In the genomic region with DNA sequence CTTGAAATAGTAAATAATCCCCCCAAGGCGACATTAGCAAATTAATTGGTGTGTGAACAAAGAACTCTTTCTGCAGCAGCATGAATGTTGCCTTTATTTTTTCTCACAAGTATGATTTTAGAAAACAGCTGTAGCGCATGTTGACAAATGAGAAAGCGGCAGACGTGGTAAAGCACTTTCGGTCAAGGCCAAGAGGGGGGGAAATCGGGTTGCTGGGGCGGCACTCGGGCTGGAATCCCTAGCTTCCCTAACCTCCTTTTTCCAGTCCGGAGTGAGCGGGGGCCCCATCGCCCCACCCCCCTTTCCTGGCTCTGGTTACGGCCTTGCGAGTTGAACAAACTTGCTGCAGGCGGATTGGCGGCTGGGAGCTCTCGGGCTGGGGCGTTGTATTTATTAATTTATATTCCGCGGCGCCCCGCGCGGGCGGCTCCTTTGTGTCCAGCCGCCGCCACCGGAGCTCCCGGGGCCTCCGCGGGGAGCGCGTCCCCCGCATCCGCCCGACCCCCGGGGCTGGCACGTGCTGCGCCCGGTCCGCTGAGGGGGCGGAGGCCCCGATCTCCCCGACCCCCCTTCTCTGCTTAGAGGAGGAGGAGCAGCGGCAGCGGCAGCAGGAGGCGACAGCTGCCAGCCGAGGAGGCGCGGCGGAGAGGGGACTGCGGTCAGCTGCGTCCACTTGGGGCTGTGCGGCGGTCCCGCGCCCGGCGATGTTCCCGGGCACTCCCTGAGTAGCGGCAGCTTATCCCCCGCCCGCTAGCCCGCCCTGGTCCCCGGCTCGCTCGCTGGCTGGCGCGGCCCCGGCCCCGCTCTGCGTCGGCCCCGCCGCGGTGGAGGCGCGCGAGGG, we compare ENCODE assay signal across 1 cellular context.
A peak's percentile ranks its signal among the peaks of the same experiment; 100 is the strongest.
TF ChIP-seq lines count a peak whose summit lies in the region.

A gene with protein sequence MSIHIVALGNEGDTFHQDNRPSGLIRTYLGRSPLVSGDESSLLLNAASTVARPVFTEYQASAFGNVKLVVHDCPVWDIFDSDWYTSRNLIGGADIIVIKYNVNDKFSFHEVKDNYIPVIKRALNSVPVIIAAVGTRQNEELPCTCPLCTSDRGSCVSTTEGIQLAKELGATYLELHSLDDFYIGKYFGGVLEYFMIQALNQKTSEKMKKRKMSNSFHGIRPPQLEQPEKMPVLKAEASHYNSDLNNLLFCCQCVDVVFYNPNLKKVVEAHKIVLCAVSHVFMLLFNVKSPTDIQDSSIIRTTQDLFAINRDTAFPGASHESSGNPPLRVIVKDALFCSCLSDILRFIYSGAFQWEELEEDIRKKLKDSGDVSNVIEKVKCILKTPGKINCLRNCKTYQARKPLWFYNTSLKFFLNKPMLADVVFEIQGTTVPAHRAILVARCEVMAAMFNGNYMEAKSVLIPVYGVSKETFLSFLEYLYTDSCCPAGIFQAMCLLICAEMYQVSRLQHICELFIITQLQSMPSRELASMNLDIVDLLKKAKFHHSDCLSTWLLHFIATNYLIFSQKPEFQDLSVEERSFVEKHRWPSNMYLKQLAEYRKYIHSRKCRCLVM (plus strand): TSS at position 607 of the 841 bp plus-strand sequence. CDS start 347 bp downstream, outside the sequence.

TF ChIP-seq in HepG2, 621 proteins besides CTCF, POLR2A, EP300 and RAD21 (continued from another document and continues in another):
- TF ChIP-seq, protein P1, sequence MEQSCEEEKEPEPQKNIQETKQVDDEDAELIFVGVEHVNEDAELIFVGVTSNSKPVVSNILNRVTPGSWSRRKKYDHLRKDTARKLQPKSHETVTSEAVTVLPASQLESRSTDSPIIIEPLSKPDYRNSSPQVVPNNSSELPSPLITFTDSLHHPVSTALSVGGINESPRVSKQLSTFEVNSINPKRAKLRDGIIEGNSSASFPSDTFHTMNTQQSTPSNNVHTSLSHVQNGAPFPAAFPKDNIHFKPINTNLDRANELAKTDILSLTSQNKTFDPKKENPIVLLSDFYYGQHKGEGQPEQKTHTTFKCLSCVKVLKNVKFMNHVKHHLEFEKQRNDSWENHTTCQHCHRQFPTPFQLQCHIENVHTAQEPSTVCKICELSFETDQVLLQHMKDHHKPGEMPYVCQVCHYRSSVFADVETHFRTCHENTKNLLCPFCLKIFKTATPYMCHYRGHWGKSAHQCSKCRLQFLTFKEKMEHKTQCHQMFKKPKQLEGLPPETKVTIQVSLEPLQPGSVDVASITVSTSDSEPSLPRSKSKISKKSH (CRISPR knock-in tag; IDR thresholded peaks at IDR 0.05; ENCODE audit: borderline replicate concordance) = no peak
- TF ChIP-seq ZNF160 (CRISPR knock-in tag; IDR thresholded peaks at IDR 0.05) = no peak
- TF ChIP-seq ZNF143 (CRISPR knock-in tag; IDR thresholded peaks at IDR 0.05) = no peak
- 0 out of 2 replicates have a peak, but pooled peaks have one; percentile 52 for TF ChIP-seq EED (CRISPR knock-in tag; IDR thresholded peaks at IDR 0.05)
- TF ChIP-seq, protein P2, sequence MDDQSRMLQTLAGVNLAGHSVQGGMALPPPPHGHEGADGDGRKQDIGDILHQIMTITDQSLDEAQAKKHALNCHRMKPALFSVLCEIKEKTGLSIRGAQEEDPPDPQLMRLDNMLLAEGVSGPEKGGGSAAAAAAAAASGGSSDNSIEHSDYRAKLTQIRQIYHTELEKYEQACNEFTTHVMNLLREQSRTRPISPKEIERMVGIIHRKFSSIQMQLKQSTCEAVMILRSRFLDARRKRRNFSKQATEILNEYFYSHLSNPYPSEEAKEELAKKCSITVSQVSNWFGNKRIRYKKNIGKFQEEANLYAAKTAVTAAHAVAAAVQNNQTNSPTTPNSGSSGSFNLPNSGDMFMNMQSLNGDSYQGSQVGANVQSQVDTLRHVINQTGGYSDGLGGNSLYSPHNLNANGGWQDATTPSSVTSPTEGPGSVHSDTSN (CRISPR knock-in tag; IDR thresholded peaks at IDR 0.05; ENCODE audit: borderline replicate concordance) = no peak
- no peak for TF ChIP-seq TEAD3 (CRISPR knock-in tag; optimal IDR thresholded peaks at IDR 0.05; ENCODE audit: borderline replicate concordance)
- TF ChIP-seq, protein P3, sequence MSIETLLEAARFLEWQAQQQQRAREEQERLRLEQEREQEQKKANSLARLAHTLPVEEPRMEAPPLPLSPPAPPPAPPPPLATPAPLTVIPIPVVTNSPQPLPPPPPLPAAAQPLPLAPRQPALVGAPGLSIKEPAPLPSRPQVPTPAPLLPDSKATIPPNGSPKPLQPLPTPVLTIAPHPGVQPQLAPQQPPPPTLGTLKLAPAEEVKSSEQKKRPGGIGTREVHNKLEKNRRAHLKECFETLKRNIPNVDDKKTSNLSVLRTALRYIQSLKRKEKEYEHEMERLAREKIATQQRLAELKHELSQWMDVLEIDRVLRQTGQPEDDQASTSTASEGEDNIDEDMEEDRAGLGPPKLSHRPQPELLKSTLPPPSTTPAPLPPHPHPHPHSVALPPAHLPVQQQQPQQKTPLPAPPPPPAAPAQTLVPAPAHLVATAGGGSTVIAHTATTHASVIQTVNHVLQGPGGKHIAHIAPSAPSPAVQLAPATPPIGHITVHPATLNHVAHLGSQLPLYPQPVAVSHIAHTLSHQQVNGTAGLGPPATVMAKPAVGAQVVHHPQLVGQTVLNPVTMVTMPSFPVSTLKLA (IDR thresholded peaks at IDR 0.05) = no peak
- TF ChIP-seq CHCHD3 (CRISPR knock-in tag; IDR thresholded peaks at IDR 0.05) = 0 out of 2 replicates have a peak, but pooled peaks have one; percentile 5
- TF ChIP-seq HIVEP1 (CRISPR knock-in tag; IDR thresholded peaks at IDR 0.05) = no peak
- TF ChIP-seq CENPX (CRISPR knock-in tag; IDR thresholded peaks at IDR 0.05) = no peak
- TF ChIP-seq SIN3B (IDR thresholded peaks at IDR 0.05; ENCODE audit: low read length) = no peak
- TF ChIP-seq NCOA1 (CRISPR knock-in tag; IDR thresholded peaks at IDR 0.05) = 0 out of 2 replicates have a peak, but pooled peaks have one; percentile 32
- TF ChIP-seq GZF1 (CRISPR knock-in tag; IDR thresholded peaks at IDR 0.05) = no peak
- no peak for TF ChIP-seq ZNF792 (CRISPR knock-in tag; IDR thresholded peaks at IDR 0.05)
- TF ChIP-seq PCBP1 (IDR thresholded peaks at IDR 0.05; ENCODE audit: borderline replicate concordance, low read depth, low read length) = no peak
- TF ChIP-seq ZFAT (CRISPR knock-in tag; conservative IDR thresholded peaks at IDR 0.05) = no peak
- TF ChIP-seq GLI4 (CRISPR knock-in tag; IDR thresholded peaks at IDR 0.05; ENCODE audit: borderline replicate concordance) = no peak
- TF ChIP-seq ZNF780A (CRISPR knock-in tag; IDR thresholded peaks at IDR 0.05) = no peak
- TF ChIP-seq ZNF660 (CRISPR knock-in tag; IDR thresholded peaks at IDR 0.05; ENCODE audit: borderline replicate concordance, low read depth) = no peak
- TF ChIP-seq ZNF326 (CRISPR knock-in tag; IDR thresholded peaks at IDR 0.05; ENCODE audit: borderline replicate concordance) = no peak
- TF ChIP-seq CBX5 (CRISPR knock-in tag; IDR thresholded peaks at IDR 0.05; ENCODE audit: borderline replicate concordance) = no peak
- TF ChIP-seq ZBTB1 (CRISPR knock-in tag; IDR thresholded peaks at IDR 0.05; ENCODE audit: borderline replicate concordance) = no peak
- no peak for TF ChIP-seq ZBTB20 (CRISPR knock-in tag; IDR thresholded peaks at IDR 0.05; ENCODE audit: borderline replicate concordance, low read depth)
- TF ChIP-seq NFKB2 (CRISPR knock-in tag; IDR thresholded peaks at IDR 0.05; ENCODE audit: borderline replicate concordance) = peak; percentile 31; the same call in 1 of the 2 replicates
- TF ChIP-seq, protein P4, sequence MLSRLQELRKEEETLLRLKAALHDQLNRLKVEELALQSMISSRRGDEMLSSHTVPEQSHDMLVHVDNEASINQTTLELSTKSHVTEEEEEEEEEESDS (CRISPR knock-in tag; IDR thresholded peaks at IDR 0.05; ENCODE audit: borderline replicate concordance) = no peak
- TF ChIP-seq, protein P5, sequence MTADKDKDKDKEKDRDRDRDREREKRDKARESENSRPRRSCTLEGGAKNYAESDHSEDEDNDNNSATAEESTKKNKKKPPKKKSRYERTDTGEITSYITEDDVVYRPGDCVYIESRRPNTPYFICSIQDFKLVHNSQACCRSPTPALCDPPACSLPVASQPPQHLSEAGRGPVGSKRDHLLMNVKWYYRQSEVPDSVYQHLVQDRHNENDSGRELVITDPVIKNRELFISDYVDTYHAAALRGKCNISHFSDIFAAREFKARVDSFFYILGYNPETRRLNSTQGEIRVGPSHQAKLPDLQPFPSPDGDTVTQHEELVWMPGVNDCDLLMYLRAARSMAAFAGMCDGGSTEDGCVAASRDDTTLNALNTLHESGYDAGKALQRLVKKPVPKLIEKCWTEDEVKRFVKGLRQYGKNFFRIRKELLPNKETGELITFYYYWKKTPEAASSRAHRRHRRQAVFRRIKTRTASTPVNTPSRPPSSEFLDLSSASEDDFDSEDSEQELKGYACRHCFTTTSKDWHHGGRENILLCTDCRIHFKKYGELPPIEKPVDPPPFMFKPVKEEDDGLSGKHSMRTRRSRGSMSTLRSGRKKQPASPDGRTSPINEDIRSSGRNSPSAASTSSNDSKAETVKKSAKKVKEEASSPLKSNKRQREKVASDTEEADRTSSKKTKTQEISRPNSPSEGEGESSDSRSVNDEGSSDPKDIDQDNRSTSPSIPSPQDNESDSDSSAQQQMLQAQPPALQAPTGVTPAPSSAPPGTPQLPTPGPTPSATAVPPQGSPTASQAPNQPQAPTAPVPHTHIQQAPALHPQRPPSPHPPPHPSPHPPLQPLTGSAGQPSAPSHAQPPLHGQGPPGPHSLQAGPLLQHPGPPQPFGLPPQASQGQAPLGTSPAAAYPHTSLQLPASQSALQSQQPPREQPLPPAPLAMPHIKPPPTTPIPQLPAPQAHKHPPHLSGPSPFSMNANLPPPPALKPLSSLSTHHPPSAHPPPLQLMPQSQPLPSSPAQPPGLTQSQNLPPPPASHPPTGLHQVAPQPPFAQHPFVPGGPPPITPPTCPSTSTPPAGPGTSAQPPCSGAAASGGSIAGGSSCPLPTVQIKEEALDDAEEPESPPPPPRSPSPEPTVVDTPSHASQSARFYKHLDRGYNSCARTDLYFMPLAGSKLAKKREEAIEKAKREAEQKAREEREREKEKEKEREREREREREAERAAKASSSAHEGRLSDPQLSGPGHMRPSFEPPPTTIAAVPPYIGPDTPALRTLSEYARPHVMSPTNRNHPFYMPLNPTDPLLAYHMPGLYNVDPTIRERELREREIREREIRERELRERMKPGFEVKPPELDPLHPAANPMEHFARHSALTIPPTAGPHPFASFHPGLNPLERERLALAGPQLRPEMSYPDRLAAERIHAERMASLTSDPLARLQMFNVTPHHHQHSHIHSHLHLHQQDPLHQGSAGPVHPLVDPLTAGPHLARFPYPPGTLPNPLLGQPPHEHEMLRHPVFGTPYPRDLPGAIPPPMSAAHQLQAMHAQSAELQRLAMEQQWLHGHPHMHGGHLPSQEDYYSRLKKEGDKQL (CRISPR knock-in tag; IDR thresholded peaks at IDR 0.05; ENCODE audit: low read depth) = peak; percentile 29; the same call in 1 of the 2 replicates
- TF ChIP-seq ZSCAN21 (CRISPR knock-in tag; IDR thresholded peaks at IDR 0.05; ENCODE audit: borderline replicate concordance) = no peak; the same call in 1 of the 2 replicates
- TF ChIP-seq, protein P6, sequence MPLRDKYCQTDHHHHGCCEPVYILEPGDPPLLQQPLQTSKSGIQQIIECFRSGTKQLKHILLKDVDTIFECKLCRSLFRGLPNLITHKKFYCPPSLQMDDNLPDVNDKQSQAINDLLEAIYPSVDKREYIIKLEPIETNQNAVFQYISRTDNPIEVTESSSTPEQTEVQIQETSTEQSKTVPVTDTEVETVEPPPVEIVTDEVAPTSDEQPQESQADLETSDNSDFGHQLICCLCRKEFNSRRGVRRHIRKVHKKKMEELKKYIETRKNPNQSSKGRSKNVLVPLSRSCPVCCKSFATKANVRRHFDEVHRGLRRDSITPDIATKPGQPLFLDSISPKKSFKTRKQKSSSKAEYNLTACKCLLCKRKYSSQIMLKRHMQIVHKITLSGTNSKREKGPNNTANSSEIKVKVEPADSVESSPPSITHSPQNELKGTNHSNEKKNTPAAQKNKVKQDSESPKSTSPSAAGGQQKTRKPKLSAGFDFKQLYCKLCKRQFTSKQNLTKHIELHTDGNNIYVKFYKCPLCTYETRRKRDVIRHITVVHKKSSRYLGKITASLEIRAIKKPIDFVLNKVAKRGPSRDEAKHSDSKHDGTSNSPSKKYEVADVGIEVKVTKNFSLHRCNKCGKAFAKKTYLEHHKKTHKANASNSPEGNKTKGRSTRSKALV (CRISPR knock-in tag; IDR thresholded peaks at IDR 0.05) = no peak; the same call in 1 of the 2 replicates
- no peak for TF ChIP-seq JUND (CRISPR knock-in tag; IDR thresholded peaks at IDR 0.05)
- TF ChIP-seq ZNF619 (CRISPR knock-in tag; IDR thresholded peaks at IDR 0.05) = no peak; the same call in 1 of the 2 replicates
- TF ChIP-seq ZFP37 (CRISPR knock-in tag; IDR thresholded peaks at IDR 0.05; ENCODE audit: borderline replicate concordance) = no peak
- TF ChIP-seq NBN (conservative IDR thresholded peaks at IDR 0.05) = no peak
- TF ChIP-seq, protein P7, sequence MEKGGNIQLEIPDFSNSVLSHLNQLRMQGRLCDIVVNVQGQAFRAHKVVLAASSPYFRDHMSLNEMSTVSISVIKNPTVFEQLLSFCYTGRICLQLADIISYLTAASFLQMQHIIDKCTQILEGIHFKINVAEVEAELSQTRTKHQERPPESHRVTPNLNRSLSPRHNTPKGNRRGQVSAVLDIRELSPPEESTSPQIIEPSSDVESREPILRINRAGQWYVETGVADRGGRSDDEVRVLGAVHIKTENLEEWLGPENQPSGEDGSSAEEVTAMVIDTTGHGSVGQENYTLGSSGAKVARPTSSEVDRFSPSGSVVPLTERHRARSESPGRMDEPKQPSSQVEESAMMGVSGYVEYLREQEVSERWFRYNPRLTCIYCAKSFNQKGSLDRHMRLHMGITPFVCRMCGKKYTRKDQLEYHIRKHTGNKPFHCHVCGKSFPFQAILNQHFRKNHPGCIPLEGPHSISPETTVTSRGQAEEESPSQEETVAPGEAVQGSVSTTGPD (CRISPR knock-in tag; IDR thresholded peaks at IDR 0.05) = no peak
- TF ChIP-seq SATB2 (CRISPR knock-in tag; IDR thresholded peaks at IDR 0.05) = no peak
- TF ChIP-seq, protein P8, sequence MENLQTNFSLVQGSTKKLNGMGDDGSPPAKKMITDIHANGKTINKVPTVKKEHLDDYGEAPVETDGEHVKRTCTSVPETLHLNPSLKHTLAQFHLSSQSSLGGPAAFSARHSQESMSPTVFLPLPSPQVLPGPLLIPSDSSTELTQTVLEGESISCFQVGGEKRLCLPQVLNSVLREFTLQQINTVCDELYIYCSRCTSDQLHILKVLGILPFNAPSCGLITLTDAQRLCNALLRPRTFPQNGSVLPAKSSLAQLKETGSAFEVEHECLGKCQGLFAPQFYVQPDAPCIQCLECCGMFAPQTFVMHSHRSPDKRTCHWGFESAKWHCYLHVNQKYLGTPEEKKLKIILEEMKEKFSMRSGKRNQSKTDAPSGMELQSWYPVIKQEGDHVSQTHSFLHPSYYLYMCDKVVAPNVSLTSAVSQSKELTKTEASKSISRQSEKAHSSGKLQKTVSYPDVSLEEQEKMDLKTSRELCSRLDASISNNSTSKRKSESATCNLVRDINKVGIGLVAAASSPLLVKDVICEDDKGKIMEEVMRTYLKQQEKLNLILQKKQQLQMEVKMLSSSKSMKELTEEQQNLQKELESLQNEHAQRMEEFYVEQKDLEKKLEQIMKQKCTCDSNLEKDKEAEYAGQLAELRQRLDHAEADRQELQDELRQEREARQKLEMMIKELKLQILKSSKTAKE (CRISPR knock-in tag; IDR thresholded peaks at IDR 0.05; ENCODE audit: borderline replicate concordance) = peak; percentile 25; the same call in 1 of the 2 replicates
- TF ChIP-seq, protein P9, sequence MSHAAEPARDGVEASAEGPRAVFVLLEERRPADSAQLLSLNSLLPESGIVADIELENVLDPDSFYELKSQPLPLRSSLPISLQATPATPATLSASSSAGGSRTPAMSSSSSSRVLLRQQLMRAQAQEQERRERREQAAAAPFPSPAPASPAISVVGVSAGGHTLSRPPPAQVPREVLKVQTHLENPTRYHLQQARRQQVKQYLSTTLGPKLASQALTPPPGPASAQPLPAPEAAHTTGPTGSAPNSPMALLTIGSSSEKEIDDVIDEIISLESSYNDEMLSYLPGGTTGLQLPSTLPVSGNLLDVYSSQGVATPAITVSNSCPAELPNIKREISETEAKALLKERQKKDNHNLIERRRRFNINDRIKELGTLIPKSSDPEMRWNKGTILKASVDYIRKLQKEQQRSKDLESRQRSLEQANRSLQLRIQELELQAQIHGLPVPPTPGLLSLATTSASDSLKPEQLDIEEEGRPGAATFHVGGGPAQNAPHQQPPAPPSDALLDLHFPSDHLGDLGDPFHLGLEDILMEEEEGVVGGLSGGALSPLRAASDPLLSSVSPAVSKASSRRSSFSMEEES (CRISPR knock-in tag; IDR thresholded peaks at IDR 0.05) = no peak
